Comparison of ENCODE assay signal across 8 cellular contexts in the genomic region with DNA sequence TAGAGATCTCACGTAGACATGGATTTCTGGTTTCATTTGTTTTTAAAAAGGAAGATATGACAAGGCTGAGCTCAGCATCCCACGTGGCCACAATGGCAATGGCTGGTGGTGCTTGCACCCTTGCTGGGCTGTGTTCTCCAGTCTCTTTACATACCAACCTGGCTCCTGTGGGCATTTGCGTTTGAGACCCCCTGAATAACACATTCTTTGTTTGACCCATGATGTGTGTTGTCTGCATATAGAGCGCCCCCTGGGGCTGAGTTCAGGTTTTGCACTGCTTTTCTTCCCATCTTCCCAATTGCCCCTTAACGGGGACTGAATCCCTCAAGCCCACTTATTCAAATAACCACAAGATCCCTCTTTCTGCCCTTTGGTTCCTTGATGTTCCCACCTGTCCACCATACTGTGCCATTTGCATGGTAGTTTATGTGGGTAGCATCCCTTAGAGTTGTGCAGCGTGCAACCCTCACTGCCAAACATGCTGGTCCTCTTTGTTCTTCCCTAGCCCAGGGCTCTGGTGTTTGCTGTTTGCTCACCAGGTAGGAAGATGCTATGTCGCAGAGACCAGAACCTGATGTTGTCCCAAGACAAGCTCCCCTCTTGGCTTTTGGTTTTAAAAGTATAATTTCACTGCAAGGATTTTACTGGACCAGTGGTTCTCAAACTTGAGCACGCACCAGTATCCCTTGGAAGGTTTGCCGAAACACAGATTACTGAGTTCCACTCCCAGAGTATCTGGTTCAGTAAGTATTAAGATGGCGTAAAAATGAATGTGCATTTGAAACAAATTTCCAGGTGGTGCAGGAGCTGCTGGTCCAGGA. TPM values are rescaled to one million over a fixed set of nuclear protein-coding genes. Genes with fewer than 3 reads are reported as not detected.
DNase-seq lines count a peak whose midpoint lies in the region; ATAC-seq lines count a peak whose summit lies in the region.

No MANE protein-coding gene starts in this region.

- no peak for ATAC-seq in effector memory CD8-positive, alpha-beta T cell (replicated peaks)
- no peak for ATAC-seq in HG02973 (IDR thresholded peaks at IDR 0.05; ENCODE audit: unreplicated experiment)

- no peak overlapping the region for H3K4me3 ChIP-seq in H7 (ENCODE audit: insufficient read depth, low read depth, low read length)

- H3K36me3 Mint-ChIP-seq in effector memory CD8-positive, alpha-beta T cell (ENCODE audit: insufficient read depth): no peaks in the 10 kb centered on the region

- no peaks in the 10 kb centered on the region for H3K9me3 Mint-ChIP-seq in effector memory CD8-positive, alpha-beta T cell

- H3K27me3 Mint-ChIP-seq in effector memory CD8-positive, alpha-beta T cell: peaks cover 0 to 11% of the 10 kb centered on the region in 2 donors

- H3K36me3 ChIP-seq in H7 (replicated peaks; ENCODE audit: control insufficient read depth, insufficient read depth, low read length): no peaks in the 10 kb centered on the region

- no peak overlapping the region for H3K4me3 Mint-ChIP-seq in effector memory CD8-positive, alpha-beta T cell

- no peaks in the 10 kb centered on the region for H3K27me3 ChIP-seq in H7 (ENCODE audit: control insufficient read depth, insufficient read depth, low read length)

- DNase-seq in Ammon's horn (ENCODE audit: low spot score): peak; percentile 12
- DNase-seq in H7: peak; percentile 80
- peak; percentile 49 for DNase-seq in UCSD-AML1 (lab: John Stamatoyannopoulos, UW; ENCODE audit: unreplicated experiment)
- peak; percentile 15 to 31 (median 28) for DNase-seq in effector memory CD8-positive, alpha-beta T cell
- DNase-seq in renal cortical epithelial cell (ENCODE audit: low read depth): peak; percentile 7
- DNase-seq in NCI-H2171 treated with DMSO at 0.1 percent for 48 hours (lab: John Stamatoyannopoulos, UW): no peak
- DNase-seq in dedifferentiated amniotic fluid mesenchymal stem cell (ENCODE audit: extremely low spot score): no peak

- H3K4me1 Mint-ChIP-seq in effector memory CD8-positive, alpha-beta T cell (ENCODE audit: low read depth in 2 of 2): peaks cover 0 to 2% of the 10 kb centered on the region in 2 donors

- no peak overlapping the region for H3K27ac Mint-ChIP-seq in effector memory CD8-positive, alpha-beta T cell

RNA-seq across cellular contexts. Expression of gene NKD1, which starts 38.5 kb away (rescaled TPM):
- 1.1 and 1.2 TPM in 2 replicates for total RNA-seq in H7 (2014; rRNA removed; shearing (Covaris generic))
- under 0.01 TPM in 1 of 2 replicates, not detected in the other for total RNA-seq in renal cortical epithelial cell

Comparison
In these comparisons a context has a peak if more than half of its experiments do, and no peak if none do; other contexts are left out.
1. DNase-seq: peak in Ammon's horn (single experiment), H7 (single experiment), UCSD-AML1 (single experiment), effector memory CD8-positive, alpha-beta T cell (3 of 3) and renal cortical epithelial cell (single experiment); none in NCI-H2171 treated with DMSO at 0.1 percent for 48 hours (single experiment) and dedifferentiated amniotic fluid mesenchymal stem cell (single experiment).